In genomic region chr2:20172273-20173052, GRCh38 we compare ENCODE assay signal across 21 cellular contexts. TPM values are rescaled to one million over a fixed set of nuclear protein-coding genes. Genes with fewer than 3 reads are reported as not detected.
A peak's percentile ranks its signal among the peaks of the same experiment; 100 is the strongest.
DNase-seq lines count a peak whose midpoint lies in the region; ATAC-seq and TF ChIP-seq lines count a peak whose summit lies in the region.
"Had no signal": no experiment of that assay in that cellular context is flagged by ENCODE, and none has a peak within 500 bp of the region (broad histone marks: within the 10 kb centered on the region; RNA-seq: fewer than 3 reads in every experiment).

No MANE protein-coding gene starts in this region.

- H3K36me3 Mint-ChIP-seq in natural killer cell, result no peaks in the 10 kb centered on the region
- H3K36me3 Mint-ChIP-seq: CD8-positive, alpha-beta T cell; naive thymus-derived CD8-positive, alpha-beta T cell had no signal

- H2AFZ ChIP-seq in neuronal stem cell (ENCODE audit: low read length), result peak overlapping the region; percentile 91

- H3K14ac ChIP-seq in neuronal stem cell (ENCODE audit: low read length), result no peak overlapping the region

- no peaks in the 10 kb centered on the region for H3K27me3 ChIP-seq in foreskin keratinocyte
- peaks cover 0 to 14% (median 0%) of the 10 kb centered on the region in 3 experiments for H3K27me3 ChIP-seq in neuronal stem cell (ENCODE audit: control insufficient read depth in 3 of 3, insufficient read depth in 3 of 3, low read depth in 1 of 3, low read length in 3 of 3)
- H3K27me3 ChIP-seq: cardiac muscle cell had no signal

- ATAC-seq in foreskin keratinocyte, result peak; percentile 89
- no peak for ATAC-seq in natural killer cell
- ATAC-seq in HG02678 (IDR thresholded peaks at IDR 0.05; ENCODE audit: unreplicated experiment), result no peak
- ATAC-seq: CD8-positive, alpha-beta T cell; left ventricle myocardium superior; naive thymus-derived CD8-positive, alpha-beta T cell; Panc1 had no signal

- no peaks in the 10 kb centered on the region for H3K79me1 ChIP-seq in neuronal stem cell (ENCODE audit: low read depth, low read length)

- H3K9me3 Mint-ChIP-seq in natural killer cell, result no peaks in the 10 kb centered on the region
- H3K9me3 Mint-ChIP-seq: activated CD4-positive, alpha-beta memory T cell treated with anti-CD3 and anti-CD28 coated beads, Interleukin-2, amount 10 ng/mL, durations not matched to agents 7 days and 5 days; CD8-positive, alpha-beta T cell; naive thymus-derived CD8-positive, alpha-beta T cell; stimulated activated naive CD8-positive, alpha-beta T cell treated with anti-CD3 and anti-CD28 coated beads, Interleukin-15, Interleukin-2, amounts not matched to agents 100 ng/mL and 50 ng/mL, for 24 hours had no signal

- H3K18ac ChIP-seq in neuronal stem cell (ENCODE audit: low read length), result peak overlapping the region; percentile 79

- H2AK5ac ChIP-seq in neuronal stem cell (ENCODE audit: low read depth, low read length), result no peak overlapping the region

- H3K27ac Mint-ChIP-seq in natural killer cell, result no peak overlapping the region
- H3K27ac Mint-ChIP-seq: activated CD4-positive, alpha-beta memory T cell treated with anti-CD3 and anti-CD28 coated beads, Interleukin-2, amount 10 ng/mL, durations not matched to agents 7 days and 5 days; CD8-positive, alpha-beta T cell; naive thymus-derived CD8-positive, alpha-beta T cell; stimulated activated naive CD8-positive, alpha-beta T cell treated with anti-CD3 and anti-CD28 coated beads, Interleukin-15, Interleukin-2, amounts not matched to agents 100 ng/mL and 50 ng/mL, for 24 hours had no signal

- no peaks in the 10 kb centered on the region for H3K9me3 ChIP-seq in neuronal stem cell (replicated peaks in 1 of 2; ENCODE audit: control insufficient read depth in 2 of 2, insufficient read depth in 1 of 2, low read depth in 1 of 2, low read length in 2 of 2)

- WGBS in neuronal stem cell (ENCODE audit: extremely low coverage in 2 of 2, insufficient read length in 2 of 2, insufficient replicate concordance in 1 of 2), 2 donors, result no CpG with 5 or more reads among the region's 13 CpGs

- no peak overlapping the region for H2BK15ac ChIP-seq in neuronal stem cell (ENCODE audit: low read length)

- H3K27ac ChIP-seq in foreskin keratinocyte (peak overlapping the region; percentile 61), neuronal stem cell (replicated peaks; ENCODE audit: low read length) (no peak overlapping the region)
- H3K27ac ChIP-seq: cardiac muscle cell, VCaP had no signal

- H3K23ac ChIP-seq in neuronal stem cell (ENCODE audit: low read depth, low read length, poor library complexity), result no peak overlapping the region

- H4K8ac ChIP-seq in neuronal stem cell (ENCODE audit: low read depth, low read length), result no peak overlapping the region

- H3K4me3 ChIP-seq in neuronal stem cell (ENCODE audit: low read length in 2 of 2), result no peak overlapping the region
- H3K4me3 ChIP-seq: cardiac muscle cell had no signal

- no peak overlapping the region for H2BK120ac ChIP-seq in neuronal stem cell (ENCODE audit: low read depth, low read length)

- H3K36me3 ChIP-seq in neuronal stem cell (replicated peaks in 1 of 2; ENCODE audit: control insufficient read depth in 2 of 2, insufficient read depth in 2 of 2, low read length in 2 of 2), result no peaks in the 10 kb centered on the region
- H3K36me3 ChIP-seq: cardiac muscle cell had no signal

- H3K4ac ChIP-seq in neuronal stem cell (ENCODE audit: low read length), result no peak overlapping the region

- H4K91ac ChIP-seq in neuronal stem cell (ENCODE audit: low read depth, low read length, poor library complexity), result no peak overlapping the region

- peaks cover 0 to 3% of the 10 kb centered on the region in 2 donors for H3K27me3 Mint-ChIP-seq in natural killer cell (ENCODE audit: low read depth in 2 of 2)

- no peaks in the 10 kb centered on the region for H3K4me1 Mint-ChIP-seq in natural killer cell
- H3K4me1 Mint-ChIP-seq: activated CD4-positive, alpha-beta memory T cell treated with anti-CD3 and anti-CD28 coated beads, Interleukin-2, amount 10 ng/mL, durations not matched to agents 7 days and 5 days had no signal

- DNase-seq in DMS79 treated with DMSO at 0.1 percent for 48 hours (lab: John Stamatoyannopoulos, UW) (peak; percentile 45), SK-N-DZ (ENCODE audit: low spot score) (peak; percentile 29), foreskin keratinocyte (peak; percentile 77 to 84), neuronal stem cell (ENCODE audit: low spot score) (no peak), NCI-H2227 (lab: John Stamatoyannopoulos, UW; ENCODE audit: unreplicated experiment) (no peak), natural killer cell (no peak)
- no peak for DNase-seq in stimulated activated CD4-positive, alpha-beta T cell treated with anti-CD3 and anti-CD28 coated beads, Interleukin-4, amount 100 ng/mL, for 1 hour
- DNase-seq: activated CD4-positive, alpha-beta memory T cell treated with anti-CD3 and anti-CD28 coated beads, Interleukin-2, amount 10 ng/mL, durations not matched to agents 7 days and 5 days; CD8-positive, alpha-beta T cell; effector memory CD4-positive, alpha-beta T cell; GOT3; left ventricle myocardium superior; naive thymus-derived CD8-positive, alpha-beta T cell; NCI-H187 treated with DMSO at 0.1 percent for 48 hours; NCI-H774; SW 1271 had no signal

- H2BK12ac ChIP-seq in neuronal stem cell (ENCODE audit: low read length), result no peak overlapping the region

- no peak overlapping the region for H3K9ac ChIP-seq in neuronal stem cell (ENCODE audit: low read depth, low read length, poor library complexity)

- intact Hi-C loops in natural killer cell (cut with micrococcal nuclease), result no loop called here

- H3K4me3 Mint-ChIP-seq in natural killer cell, result no peak overlapping the region
- H3K4me3 Mint-ChIP-seq: activated CD4-positive, alpha-beta memory T cell treated with anti-CD3 and anti-CD28 coated beads, Interleukin-2, amount 10 ng/mL, durations not matched to agents 7 days and 5 days; CD8-positive, alpha-beta T cell; naive thymus-derived CD8-positive, alpha-beta T cell; stimulated activated naive CD8-positive, alpha-beta T cell treated with anti-CD3 and anti-CD28 coated beads, Interleukin-15, Interleukin-2, amounts not matched to agents 100 ng/mL and 50 ng/mL, for 24 hours had no signal

- no peak overlapping the region for H3K4me2 ChIP-seq in neuronal stem cell (ENCODE audit: insufficient read depth, low read length, poor library complexity, severe bottlenecking)

- H2BK5ac ChIP-seq in neuronal stem cell (ENCODE audit: low read length), result no peak overlapping the region

- no peak for TF ChIP-seq CTCF in foreskin keratinocyte (conservative IDR thresholded peaks at IDR 0.05)
- no peak for TF ChIP-seq CTCF in natural killer cell (IDR thresholded peaks at IDR 0.05)

- H3K4me1 ChIP-seq in foreskin keratinocyte (peaks cover 19% of the 10 kb centered on the region), neuronal stem cell (ENCODE audit: control insufficient read depth in 2 of 2, insufficient read depth in 1 of 2, low read depth in 1 of 2, low read length in 2 of 2) (peaks cover 9% of the 10 kb centered on the region in 2 donors)

RNA-seq across cellular contexts. Expression of gene SDC1, which starts 52.5 kb away (rescaled TPM):
- polyA plus RNA-seq in SK-N-DZ (2014; cell fraction: cytosol; rRNA removed), result 29.4 and 29.8 TPM in 2 replicates
- 14.4 and 15.9 TPM in 2 replicates for polyA plus RNA-seq in SK-N-DZ (2014; cell fraction: nucleus; rRNA removed)
- 1,300 and 1,305 TPM in 2 replicates for total RNA-seq in foreskin keratinocyte
- polyA plus RNA-seq in foreskin keratinocyte, result 824 and 890 TPM in 2 replicates
- polyA plus RNA-seq in neuronal stem cell (2013, experiment 1 of 2), result 45.3 TPM
- 48.1 TPM for polyA plus RNA-seq in neuronal stem cell (2013, experiment 2 of 2)
- total RNA-seq in natural killer cell, result under 1 TPM in 1 of 3 donors, not detected in 2; 0.63 TPM
- total RNA-seq: CD8-positive, alpha-beta T cell; naive thymus-derived CD8-positive, alpha-beta T cell had no signal
- polyA plus RNA-seq: naive thymus-derived CD8-positive, alpha-beta T cell had no signal

Comparison
In these comparisons a context has a peak if more than half of its experiments do, and no peak if none do; other contexts are left out.
1. DNase-seq: peak in DMS79 treated with DMSO at 0.1 percent for 48 hours (single experiment), SK-N-DZ (single experiment) and foreskin keratinocyte (2 of 2); none in neuronal stem cell (single experiment), NCI-H2227 (single experiment), stimulated activated CD4-positive, alpha-beta T cell treated with anti-CD3 and anti-CD28 coated beads, Interleukin-4, amount 100 ng/mL, for 1 hour (single experiment) and natural killer cell (single experiment).
2. RNA of gene SDC1, which starts 52.5 kb away (total RNA-seq): 1,300 to 1,305 TPM in foreskin keratinocyte; 0.63 TPM in natural killer cell; every median in the first group is over 100 times any median in the second.